In the genomic region with DNA sequence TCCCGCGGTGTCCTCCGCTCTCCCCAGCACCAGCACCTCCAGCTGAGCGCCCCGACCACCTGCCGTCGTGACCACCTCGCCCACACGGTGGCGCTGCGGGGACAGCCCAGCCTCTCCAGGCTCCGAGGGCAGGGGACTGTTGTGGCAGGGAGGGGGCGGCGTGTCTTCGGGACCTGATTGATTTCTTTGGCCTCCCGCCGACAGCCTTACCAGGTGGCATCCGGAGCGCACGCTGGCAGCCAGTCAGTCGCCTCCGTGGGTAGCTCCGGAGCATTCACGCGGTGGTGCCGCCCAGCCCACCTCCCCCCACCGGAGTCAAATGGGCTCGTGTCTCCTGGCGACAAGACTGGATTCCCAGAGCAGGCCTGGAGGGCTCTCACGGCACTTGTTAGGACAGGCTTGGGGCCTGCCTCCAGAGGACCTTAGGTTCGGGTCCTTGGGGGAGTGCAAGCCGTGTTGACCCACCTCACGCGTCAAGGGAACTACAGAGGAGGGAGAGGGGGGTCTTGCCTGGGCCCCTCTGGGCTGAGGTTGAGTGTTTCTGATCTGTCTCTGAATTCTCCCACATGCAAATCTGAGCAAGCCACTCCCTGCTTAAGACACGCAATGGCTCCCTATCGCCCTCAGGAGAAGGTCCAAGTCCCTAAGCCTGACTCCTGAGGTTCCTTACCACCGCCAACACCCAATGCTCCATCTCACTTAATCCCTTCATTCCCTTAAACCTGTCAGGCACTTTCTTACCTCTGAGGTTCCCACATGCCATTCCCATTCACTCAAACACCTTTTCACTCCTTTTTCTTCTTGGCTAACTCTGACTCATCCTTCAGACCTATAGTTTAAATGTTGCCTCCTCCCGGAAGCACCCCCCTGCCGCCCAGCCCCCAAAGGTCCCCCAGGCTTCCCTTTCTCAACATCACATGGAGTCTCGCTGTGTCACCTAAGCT, we compare ENCODE assay signal across 1 cellular context.
TF ChIP-seq lines count a peak whose summit lies in the region.

No MANE protein-coding gene starts in this region.

TF ChIP-seq in HepG2, 621 proteins besides CTCF, POLR2A, EP300 and RAD21 (continued from another document and continues in another):
- 0 out of 2 replicates have a peak, but pooled peaks have one; percentile 75 for TF ChIP-seq ZNF691 (CRISPR knock-in tag; IDR thresholded peaks at IDR 0.05; ENCODE audit: borderline replicate concordance, low read depth)
- TF ChIP-seq RXRB (CRISPR knock-in tag; IDR thresholded peaks at IDR 0.05; ENCODE audit: borderline replicate concordance), result peak; percentile 32; the same call in 1 of the 2 replicates
- TF ChIP-seq POGZ (CRISPR knock-in tag; IDR thresholded peaks at IDR 0.05), result 0 out of 2 replicates have a peak, but pooled peaks have one; percentile 38
- TF ChIP-seq REPIN1 (CRISPR knock-in tag; IDR thresholded peaks at IDR 0.05; ENCODE audit: borderline replicate concordance, low read depth), result 0 out of 2 replicates have a peak, but pooled peaks have one; percentile 42
- TF ChIP-seq SOX6 (IDR thresholded peaks at IDR 0.05), result no peak
- TF ChIP-seq SOX6 (CRISPR knock-in tag; IDR thresholded peaks at IDR 0.05), result peak; percentile 19; the same call in 1 of the 2 replicates
- TF ChIP-seq HMGXB4 (CRISPR knock-in tag; IDR thresholded peaks at IDR 0.05; ENCODE audit: borderline replicate concordance in 1 of 2, low read depth in 1 of 2), result peak; percentile 64 to 78; a peak in 3 of 4 replicates
- no peak for TF ChIP-seq FOXP1 (IDR thresholded peaks at IDR 0.05)
- no peak for TF ChIP-seq FOXP1 (CRISPR knock-in tag; IDR thresholded peaks at IDR 0.05)
- TF ChIP-seq, protein P1, sequence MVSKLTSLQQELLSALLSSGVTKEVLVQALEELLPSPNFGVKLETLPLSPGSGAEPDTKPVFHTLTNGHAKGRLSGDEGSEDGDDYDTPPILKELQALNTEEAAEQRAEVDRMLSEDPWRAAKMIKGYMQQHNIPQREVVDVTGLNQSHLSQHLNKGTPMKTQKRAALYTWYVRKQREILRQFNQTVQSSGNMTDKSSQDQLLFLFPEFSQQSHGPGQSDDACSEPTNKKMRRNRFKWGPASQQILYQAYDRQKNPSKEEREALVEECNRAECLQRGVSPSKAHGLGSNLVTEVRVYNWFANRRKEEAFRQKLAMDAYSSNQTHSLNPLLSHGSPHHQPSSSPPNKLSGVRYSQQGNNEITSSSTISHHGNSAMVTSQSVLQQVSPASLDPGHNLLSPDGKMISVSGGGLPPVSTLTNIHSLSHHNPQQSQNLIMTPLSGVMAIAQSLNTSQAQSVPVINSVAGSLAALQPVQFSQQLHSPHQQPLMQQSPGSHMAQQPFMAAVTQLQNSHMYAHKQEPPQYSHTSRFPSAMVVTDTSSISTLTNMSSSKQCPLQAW (CRISPR knock-in tag; IDR thresholded peaks at IDR 0.05), result peak; percentile 49; the same call in 1 of the 2 replicates
- no peak for TF ChIP-seq ZNF652 (CRISPR knock-in tag; IDR thresholded peaks at IDR 0.05; ENCODE audit: borderline replicate concordance, low read depth)
- TF ChIP-seq CREB3 (CRISPR knock-in tag; IDR thresholded peaks at IDR 0.05), result no peak
- TF ChIP-seq RARA (CRISPR knock-in tag; IDR thresholded peaks at IDR 0.05), result no peak
- no peak for TF ChIP-seq CERS6 (CRISPR knock-in tag; IDR thresholded peaks at IDR 0.05)
- no peak for TF ChIP-seq EHMT2 (IDR thresholded peaks at IDR 0.05; ENCODE audit: borderline replicate concordance, low read depth, low read length)
- no peak for TF ChIP-seq ZNF567 (CRISPR knock-in tag; IDR thresholded peaks at IDR 0.05; ENCODE audit: borderline replicate concordance)
- no peak for TF ChIP-seq ZNF34 (CRISPR knock-in tag; IDR thresholded peaks at IDR 0.05; ENCODE audit: borderline replicate concordance)
- peak; percentile 68; the same call in 1 of the 2 replicates for TF ChIP-seq MYC (CRISPR knock-in tag; IDR thresholded peaks at IDR 0.05; ENCODE audit: borderline replicate concordance)
- TF ChIP-seq ZNF282 (IDR thresholded peaks at IDR 0.05; ENCODE audit: partially characterized antibody), result no peak
- TF ChIP-seq, protein P2, sequence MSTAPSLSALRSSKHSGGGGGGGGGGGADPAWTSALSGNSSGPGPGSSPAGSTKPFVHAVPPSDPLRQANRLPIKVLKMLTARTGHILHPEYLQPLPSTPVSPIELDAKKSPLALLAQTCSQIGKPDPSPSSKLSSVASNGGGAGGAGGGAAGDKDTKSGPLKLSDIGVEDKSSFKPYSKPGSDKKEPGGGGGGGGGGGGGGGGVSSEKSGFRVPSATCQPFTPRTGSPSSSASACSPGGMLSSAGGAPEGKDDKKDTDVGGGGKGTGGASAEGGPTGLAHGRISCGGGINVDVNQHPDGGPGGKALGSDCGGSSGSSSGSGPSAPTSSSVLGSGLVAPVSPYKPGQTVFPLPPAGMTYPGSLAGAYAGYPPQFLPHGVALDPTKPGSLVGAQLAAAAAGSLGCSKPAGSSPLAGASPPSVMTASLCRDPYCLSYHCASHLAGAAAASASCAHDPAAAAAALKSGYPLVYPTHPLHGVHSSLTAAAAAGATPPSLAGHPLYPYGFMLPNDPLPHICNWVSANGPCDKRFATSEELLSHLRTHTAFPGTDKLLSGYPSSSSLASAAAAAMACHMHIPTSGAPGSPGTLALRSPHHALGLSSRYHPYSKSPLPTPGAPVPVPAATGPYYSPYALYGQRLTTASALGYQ (CRISPR knock-in tag; IDR thresholded peaks at IDR 0.05), result no peak
- no peak for TF ChIP-seq CBX2 (IDR thresholded peaks at IDR 0.05; ENCODE audit: low read depth, low read length)
- TF ChIP-seq CBX2 (CRISPR knock-in tag; IDR thresholded peaks at IDR 0.05; ENCODE audit: low read depth), result no peak
- TF ChIP-seq AFF4 (CRISPR knock-in tag; IDR thresholded peaks at IDR 0.05), result no peak
- TF ChIP-seq, protein P3, sequence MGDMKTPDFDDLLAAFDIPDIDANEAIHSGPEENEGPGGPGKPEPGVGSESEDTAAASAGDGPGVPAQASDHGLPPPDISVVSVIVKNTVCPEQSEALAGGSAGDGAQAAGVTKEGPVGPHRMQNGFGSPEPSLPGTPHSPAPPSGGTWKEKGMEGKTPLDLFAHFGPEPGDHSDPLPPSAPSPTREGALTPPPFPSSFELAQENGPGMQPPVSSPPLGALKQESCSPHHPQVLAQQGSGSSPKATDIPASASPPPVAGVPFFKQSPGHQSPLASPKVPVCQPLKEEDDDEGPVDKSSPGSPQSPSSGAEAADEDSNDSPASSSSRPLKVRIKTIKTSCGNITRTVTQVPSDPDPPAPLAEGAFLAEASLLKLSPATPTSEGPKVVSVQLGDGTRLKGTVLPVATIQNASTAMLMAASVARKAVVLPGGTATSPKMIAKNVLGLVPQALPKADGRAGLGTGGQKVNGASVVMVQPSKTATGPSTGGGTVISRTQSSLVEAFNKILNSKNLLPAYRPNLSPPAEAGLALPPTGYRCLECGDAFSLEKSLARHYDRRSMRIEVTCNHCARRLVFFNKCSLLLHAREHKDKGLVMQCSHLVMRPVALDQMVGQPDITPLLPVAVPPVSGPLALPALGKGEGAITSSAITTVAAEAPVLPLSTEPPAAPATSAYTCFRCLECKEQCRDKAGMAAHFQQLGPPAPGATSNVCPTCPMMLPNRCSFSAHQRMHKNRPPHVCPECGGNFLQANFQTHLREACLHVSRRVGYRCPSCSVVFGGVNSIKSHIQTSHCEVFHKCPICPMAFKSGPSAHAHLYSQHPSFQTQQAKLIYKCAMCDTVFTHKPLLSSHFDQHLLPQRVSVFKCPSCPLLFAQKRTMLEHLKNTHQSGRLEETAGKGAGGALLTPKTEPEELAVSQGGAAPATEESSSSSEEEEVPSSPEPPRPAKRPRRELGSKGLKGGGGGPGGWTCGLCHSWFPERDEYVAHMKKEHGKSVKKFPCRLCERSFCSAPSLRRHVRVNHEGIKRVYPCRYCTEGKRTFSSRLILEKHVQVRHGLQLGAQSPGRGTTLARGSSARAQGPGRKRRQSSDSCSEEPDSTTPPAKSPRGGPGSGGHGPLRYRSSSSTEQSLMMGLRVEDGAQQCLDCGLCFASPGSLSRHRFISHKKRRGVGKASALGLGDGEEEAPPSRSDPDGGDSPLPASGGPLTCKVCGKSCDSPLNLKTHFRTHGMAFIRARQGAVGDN (CRISPR knock-in tag; IDR thresholded peaks at IDR 0.05), result peak; percentile 64
- 0 out of 2 replicates have a peak, but pooled peaks have one; percentile 30 for TF ChIP-seq ZNF607 (CRISPR knock-in tag; IDR thresholded peaks at IDR 0.05; ENCODE audit: borderline replicate concordance)
- TF ChIP-seq ZNF296 (CRISPR knock-in tag; conservative IDR thresholded peaks at IDR 0.05), result no peak
- no peak for TF ChIP-seq ATF7 (IDR thresholded peaks at IDR 0.05)
- TF ChIP-seq ATF7 (CRISPR knock-in tag; IDR thresholded peaks at IDR 0.05), result no peak
- peak; percentile 23; the same call in 1 of the 2 replicates for TF ChIP-seq ZGPAT (CRISPR knock-in tag; IDR thresholded peaks at IDR 0.05)
- TF ChIP-seq ZNF501 (CRISPR knock-in tag; IDR thresholded peaks at IDR 0.05), result 0 out of 2 replicates have a peak, but pooled peaks have one; percentile 51
- TF ChIP-seq MTERF4 (CRISPR knock-in tag; IDR thresholded peaks at IDR 0.05), result peak; percentile 79; the same call in 1 of the 2 replicates
- peak; percentile 28; the same call in 1 of the 2 replicates for TF ChIP-seq ZBTB7B (CRISPR knock-in tag; IDR thresholded peaks at IDR 0.05)
- TF ChIP-seq MAFK (conservative IDR thresholded peaks at IDR 0.05 in 1 of 2, IDR thresholded peaks at IDR 0.05 in 1 of 2; ENCODE audit: low read length in 2 of 2), result no peak
